1 cellular context compared by ENCODE assay signal in the genomic region with DNA sequence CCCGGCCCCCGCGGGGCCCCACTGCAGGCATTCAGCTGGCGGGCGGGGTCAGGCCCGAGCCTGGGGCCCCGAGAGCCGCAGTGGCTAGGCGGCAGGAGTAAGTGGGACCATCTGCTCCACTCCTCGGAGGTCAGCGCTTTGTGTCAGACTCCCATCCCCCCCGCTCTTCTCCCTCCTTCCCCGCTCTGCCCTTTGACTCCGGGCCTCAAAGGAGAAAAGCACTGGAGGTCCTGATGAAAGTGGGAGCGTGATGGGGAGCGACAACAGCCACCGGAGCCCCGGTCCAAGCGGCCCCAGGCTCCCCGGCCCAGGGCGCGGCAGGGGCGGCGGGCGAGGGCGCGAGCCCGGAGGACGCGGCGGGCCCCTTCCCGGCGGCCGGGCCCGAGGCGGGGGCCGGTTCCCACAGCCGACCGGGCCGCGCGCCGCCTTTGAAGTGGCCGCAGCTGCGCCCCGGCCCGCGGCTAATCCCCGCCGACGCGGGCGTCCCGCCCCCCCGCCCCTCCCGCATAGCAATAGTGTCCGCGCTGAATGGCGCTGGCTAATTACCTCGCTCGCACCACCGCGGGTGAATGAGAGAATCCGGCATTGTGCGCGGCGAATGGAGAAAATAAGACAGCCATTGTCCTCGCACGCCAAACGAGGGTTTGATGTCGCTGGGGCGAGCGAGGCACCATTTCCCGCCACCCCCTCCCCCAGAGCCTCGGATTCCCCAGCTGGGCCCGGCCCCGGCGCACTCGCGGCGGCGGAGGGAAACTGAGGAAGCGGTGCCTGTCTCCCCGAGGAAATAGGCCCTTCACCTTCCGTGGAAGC.
TF ChIP-seq lines count a peak whose summit lies in the region.

No MANE protein-coding gene starts in this region.

TF ChIP-seq in HepG2, 621 proteins besides CTCF, POLR2A, EP300 and RAD21 (continued from another document and continues in another):
- TF ChIP-seq, protein P1, sequence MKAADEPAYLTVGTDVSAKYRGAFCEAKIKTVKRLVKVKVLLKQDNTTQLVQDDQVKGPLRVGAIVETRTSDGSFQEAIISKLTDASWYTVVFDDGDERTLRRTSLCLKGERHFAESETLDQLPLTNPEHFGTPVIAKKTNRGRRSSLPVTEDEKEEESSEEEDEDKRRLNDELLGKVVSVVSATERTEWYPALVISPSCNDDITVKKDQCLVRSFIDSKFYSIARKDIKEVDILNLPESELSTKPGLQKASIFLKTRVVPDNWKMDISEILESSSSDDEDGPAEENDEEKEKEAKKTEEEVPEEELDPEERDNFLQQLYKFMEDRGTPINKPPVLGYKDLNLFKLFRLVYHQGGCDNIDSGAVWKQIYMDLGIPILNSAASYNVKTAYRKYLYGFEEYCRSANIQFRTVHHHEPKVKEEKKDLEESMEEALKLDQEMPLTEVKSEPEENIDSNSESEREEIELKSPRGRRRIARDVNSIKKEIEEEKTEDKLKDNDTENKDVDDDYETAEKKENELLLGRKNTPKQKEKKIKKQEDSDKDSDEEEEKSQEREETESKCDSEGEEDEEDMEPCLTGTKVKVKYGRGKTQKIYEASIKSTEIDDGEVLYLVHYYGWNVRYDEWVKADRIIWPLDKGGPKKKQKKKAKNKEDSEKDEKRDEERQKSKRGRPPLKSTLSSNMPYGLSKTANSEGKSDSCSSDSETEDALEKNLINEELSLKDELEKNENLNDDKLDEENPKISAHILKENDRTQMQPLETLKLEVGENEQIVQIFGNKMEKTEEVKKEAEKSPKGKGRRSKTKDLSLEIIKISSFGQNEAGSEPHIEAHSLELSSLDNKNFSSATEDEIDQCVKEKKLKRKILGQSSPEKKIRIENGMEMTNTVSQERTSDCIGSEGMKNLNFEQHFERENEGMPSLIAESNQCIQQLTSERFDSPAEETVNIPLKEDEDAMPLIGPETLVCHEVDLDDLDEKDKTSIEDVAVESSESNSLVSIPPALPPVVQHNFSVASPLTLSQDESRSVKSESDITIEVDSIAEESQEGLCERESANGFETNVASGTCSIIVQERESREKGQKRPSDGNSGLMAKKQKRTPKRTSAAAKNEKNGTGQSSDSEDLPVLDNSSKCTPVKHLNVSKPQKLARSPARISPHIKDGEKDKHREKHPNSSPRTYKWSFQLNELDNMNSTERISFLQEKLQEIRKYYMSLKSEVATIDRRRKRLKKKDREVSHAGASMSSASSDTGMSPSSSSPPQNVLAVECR (CRISPR knock-in tag; IDR thresholded peaks at IDR 0.05; ENCODE audit: borderline replicate concordance), result peak; percentile 44; the same call in 1 of the 2 replicates
- TF ChIP-seq, protein P2, sequence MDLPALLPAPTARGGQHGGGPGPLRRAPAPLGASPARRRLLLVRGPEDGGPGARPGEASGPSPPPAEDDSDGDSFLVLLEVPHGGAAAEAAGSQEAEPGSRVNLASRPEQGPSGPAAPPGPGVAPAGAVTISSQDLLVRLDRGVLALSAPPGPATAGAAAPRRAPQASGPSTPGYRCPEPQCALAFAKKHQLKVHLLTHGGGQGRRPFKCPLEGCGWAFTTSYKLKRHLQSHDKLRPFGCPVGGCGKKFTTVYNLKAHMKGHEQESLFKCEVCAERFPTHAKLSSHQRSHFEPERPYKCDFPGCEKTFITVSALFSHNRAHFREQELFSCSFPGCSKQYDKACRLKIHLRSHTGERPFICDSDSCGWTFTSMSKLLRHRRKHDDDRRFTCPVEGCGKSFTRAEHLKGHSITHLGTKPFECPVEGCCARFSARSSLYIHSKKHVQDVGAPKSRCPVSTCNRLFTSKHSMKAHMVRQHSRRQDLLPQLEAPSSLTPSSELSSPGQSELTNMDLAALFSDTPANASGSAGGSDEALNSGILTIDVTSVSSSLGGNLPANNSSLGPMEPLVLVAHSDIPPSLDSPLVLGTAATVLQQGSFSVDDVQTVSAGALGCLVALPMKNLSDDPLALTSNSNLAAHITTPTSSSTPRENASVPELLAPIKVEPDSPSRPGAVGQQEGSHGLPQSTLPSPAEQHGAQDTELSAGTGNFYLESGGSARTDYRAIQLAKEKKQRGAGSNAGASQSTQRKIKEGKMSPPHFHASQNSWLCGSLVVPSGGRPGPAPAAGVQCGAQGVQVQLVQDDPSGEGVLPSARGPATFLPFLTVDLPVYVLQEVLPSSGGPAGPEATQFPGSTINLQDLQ (CRISPR knock-in tag; IDR thresholded peaks at IDR 0.05), result no peak
- TF ChIP-seq HOXA5 (CRISPR knock-in tag; IDR thresholded peaks at IDR 0.05) (0 out of 2 replicates have a peak, but pooled peaks have one; percentile 7), ZC3H4 (CRISPR knock-in tag; IDR thresholded peaks at IDR 0.05; ENCODE audit: borderline replicate concordance) (no peak), MYC (CRISPR knock-in tag; IDR thresholded peaks at IDR 0.05; ENCODE audit: borderline replicate concordance) (0 out of 2 replicates have a peak, but pooled peaks have one; percentile 39), SP5 (CRISPR knock-in tag; IDR thresholded peaks at IDR 0.05; ENCODE audit: borderline replicate concordance, low read depth) (no peak), ZNF652 (CRISPR knock-in tag; IDR thresholded peaks at IDR 0.05; ENCODE audit: borderline replicate concordance, low read depth) (no peak), RORA (CRISPR knock-in tag; IDR thresholded peaks at IDR 0.05) (no peak), ZNF780A (CRISPR knock-in tag; IDR thresholded peaks at IDR 0.05) (no peak), DNMT3B (CRISPR knock-in tag; conservative IDR thresholded peaks at IDR 0.05) (no peak), MED1 (CRISPR knock-in tag; IDR thresholded peaks at IDR 0.05) (no peak), EED (CRISPR knock-in tag; IDR thresholded peaks at IDR 0.05) (no peak), SP4 (CRISPR knock-in tag; IDR thresholded peaks at IDR 0.05) (no peak), FOXM1 (CRISPR knock-in tag; IDR thresholded peaks at IDR 0.05) (no peak), HNF4A (CRISPR knock-in tag; IDR thresholded peaks at IDR 0.05) (no peak), ZNF543 (CRISPR knock-in tag; IDR thresholded peaks at IDR 0.05) (no peak), SRY (CRISPR knock-in tag; IDR thresholded peaks at IDR 0.05) (0 out of 2 replicates have a peak, but pooled peaks have one; percentile 28), ZNF629 (CRISPR knock-in tag; conservative IDR thresholded peaks at IDR 0.05) (no peak), GABPB1 (CRISPR knock-in tag; IDR thresholded peaks at IDR 0.05) (peak; percentile 41; the same call in 1 of the 2 replicates), EHMT2 (IDR thresholded peaks at IDR 0.05; ENCODE audit: borderline replicate concordance, low read depth, low read length) (no peak), CHCHD3 (CRISPR knock-in tag; IDR thresholded peaks at IDR 0.05) (no peak), SALL2 (CRISPR knock-in tag; IDR thresholded peaks at IDR 0.05) (no peak; the same call in 1 of the 2 replicates), ESRRA (CRISPR knock-in tag; IDR thresholded peaks at IDR 0.05; ENCODE audit: low read depth) (no peak), ZNF841 (CRISPR knock-in tag; IDR thresholded peaks at IDR 0.05; ENCODE audit: borderline replicate concordance) (no peak), AHR (CRISPR knock-in tag; IDR thresholded peaks at IDR 0.05) (no peak), MEIS2 (CRISPR knock-in tag; IDR thresholded peaks at IDR 0.05) (no peak), ZNF75D (CRISPR knock-in tag; IDR thresholded peaks at IDR 0.05; ENCODE audit: borderline replicate concordance) (no peak), GATAD1 (CRISPR knock-in tag; IDR thresholded peaks at IDR 0.05) (no peak)
- TF ChIP-seq, protein P3, sequence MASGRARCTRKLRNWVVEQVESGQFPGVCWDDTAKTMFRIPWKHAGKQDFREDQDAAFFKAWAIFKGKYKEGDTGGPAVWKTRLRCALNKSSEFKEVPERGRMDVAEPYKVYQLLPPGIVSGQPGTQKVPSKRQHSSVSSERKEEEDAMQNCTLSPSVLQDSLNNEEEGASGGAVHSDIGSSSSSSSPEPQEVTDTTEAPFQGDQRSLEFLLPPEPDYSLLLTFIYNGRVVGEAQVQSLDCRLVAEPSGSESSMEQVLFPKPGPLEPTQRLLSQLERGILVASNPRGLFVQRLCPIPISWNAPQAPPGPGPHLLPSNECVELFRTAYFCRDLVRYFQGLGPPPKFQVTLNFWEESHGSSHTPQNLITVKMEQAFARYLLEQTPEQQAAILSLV (CRISPR knock-in tag; IDR thresholded peaks at IDR 0.05; ENCODE audit: borderline replicate concordance), result no peak
- TF ChIP-seq, protein P4, sequence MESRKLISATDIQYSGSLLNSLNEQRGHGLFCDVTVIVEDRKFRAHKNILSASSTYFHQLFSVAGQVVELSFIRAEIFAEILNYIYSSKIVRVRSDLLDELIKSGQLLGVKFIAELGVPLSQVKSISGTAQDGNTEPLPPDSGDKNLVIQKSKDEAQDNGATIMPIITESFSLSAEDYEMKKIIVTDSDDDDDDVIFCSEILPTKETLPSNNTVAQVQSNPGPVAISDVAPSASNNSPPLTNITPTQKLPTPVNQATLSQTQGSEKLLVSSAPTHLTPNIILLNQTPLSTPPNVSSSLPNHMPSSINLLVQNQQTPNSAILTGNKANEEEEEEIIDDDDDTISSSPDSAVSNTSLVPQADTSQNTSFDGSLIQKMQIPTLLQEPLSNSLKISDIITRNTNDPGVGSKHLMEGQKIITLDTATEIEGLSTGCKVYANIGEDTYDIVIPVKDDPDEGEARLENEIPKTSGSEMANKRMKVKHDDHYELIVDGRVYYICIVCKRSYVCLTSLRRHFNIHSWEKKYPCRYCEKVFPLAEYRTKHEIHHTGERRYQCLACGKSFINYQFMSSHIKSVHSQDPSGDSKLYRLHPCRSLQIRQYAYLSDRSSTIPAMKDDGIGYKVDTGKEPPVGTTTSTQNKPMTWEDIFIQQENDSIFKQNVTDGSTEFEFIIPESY (CRISPR knock-in tag; IDR thresholded peaks at IDR 0.05), result no peak
- TF ChIP-seq, protein P5, sequence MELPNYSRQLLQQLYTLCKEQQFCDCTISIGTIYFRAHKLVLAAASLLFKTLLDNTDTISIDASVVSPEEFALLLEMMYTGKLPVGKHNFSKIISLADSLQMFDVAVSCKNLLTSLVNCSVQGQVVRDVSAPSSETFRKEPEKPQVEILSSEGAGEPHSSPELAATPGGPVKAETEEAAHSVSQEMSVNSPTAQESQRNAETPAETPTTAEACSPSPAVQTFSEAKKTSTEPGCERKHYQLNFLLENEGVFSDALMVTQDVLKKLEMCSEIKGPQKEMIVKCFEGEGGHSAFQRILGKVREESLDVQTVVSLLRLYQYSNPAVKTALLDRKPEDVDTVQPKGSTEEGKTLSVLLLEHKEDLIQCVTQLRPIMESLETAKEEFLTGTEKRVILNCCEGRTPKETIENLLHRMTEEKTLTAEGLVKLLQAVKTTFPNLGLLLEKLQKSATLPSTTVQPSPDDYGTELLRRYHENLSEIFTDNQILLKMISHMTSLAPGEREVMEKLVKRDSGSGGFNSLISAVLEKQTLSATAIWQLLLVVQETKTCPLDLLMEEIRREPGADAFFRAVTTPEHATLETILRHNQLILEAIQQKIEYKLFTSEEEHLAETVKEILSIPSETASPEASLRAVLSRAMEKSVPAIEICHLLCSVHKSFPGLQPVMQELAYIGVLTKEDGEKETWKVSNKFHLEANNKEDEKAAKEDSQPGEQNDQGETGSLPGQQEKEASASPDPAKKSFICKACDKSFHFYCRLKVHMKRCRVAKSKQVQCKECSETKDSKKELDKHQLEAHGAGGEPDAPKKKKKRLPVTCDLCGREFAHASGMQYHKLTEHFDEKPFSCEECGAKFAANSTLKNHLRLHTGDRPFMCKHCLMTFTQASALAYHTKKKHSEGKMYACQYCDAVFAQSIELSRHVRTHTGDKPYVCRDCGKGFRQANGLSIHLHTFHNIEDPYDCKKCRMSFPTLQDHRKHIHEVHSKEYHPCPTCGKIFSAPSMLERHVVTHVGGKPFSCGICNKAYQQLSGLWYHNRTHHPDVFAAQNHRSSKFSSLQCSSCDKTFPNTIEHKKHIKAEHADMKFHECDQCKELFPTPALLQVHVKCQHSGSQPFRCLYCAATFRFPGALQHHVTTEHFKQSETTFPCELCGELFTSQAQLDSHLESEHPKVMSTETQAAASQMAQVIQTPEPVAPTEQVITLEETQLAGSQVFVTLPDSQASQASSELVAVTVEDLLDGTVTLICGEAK (IDR thresholded peaks at IDR 0.05), result no peak
- TF ChIP-seq, protein P5 (CRISPR knock-in tag; IDR thresholded peaks at IDR 0.05), result no peak
- TF ChIP-seq, protein P6, sequence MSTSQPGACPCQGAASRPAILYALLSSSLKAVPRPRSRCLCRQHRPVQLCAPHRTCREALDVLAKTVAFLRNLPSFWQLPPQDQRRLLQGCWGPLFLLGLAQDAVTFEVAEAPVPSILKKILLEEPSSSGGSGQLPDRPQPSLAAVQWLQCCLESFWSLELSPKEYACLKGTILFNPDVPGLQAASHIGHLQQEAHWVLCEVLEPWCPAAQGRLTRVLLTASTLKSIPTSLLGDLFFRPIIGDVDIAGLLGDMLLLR (CRISPR knock-in tag; IDR thresholded peaks at IDR 0.05), result no peak
- TF ChIP-seq, protein P7, sequence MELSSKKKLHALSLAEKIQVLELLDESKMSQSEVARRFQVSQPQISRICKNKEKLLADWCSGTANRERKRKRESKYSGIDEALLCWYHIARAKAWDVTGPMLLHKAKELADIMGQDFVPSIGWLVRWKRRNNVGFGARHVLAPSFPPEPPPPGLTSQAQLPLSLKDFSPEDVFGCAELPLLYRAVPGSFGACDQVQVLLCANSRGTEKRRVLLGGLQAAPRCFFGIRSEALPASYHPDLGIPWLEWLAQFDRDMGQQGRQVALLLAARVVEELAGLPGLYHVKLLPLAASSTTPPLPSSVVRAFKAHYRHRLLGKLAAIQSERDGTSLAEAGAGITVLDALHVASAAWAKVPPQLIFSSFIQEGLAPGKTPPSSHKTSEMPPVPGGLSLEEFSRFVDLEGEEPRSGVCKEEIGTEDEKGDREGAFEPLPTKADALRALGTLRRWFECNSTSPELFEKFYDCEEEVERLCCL (CRISPR knock-in tag; IDR thresholded peaks at IDR 0.05; ENCODE audit: borderline replicate concordance), result no peak
